Comparison of ENCODE assay signal across 14 cellular contexts in the genomic region with DNA sequence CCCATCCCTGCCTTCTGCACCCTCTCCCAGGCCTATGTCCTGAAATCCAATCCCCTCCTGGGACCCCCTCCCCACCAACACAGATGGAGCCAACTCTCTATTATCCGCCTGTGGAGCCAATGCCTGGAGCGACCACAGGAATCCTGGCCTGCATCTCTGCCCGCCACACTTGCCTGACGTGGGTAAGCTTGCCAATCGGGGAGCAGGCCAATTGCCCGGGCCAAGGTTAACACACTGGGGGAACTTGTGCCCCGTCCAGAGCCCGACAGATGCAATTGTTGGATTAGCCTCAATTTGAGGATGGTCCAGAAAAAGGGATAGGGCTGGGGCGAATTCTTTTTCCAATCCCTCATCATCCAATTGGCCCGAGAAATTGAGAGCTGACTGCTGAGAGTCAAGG. TPM values are rescaled to one million over a fixed set of nuclear protein-coding genes. Genes with fewer than 3 reads are reported as not detected.
"Had no signal": no experiment of that assay in that cellular context is flagged by ENCODE, and none has a peak within 500 bp of the region (broad histone marks: within the 10 kb centered on the region; RNA-seq: fewer than 3 reads in every experiment).

No MANE protein-coding gene starts in this region.

- H3K4me3 ChIP-seq: pancreas, smooth muscle cell, thyroid gland, vagina had no signal

- H3K27me3 ChIP-seq: pancreas, thyroid gland, vagina had no signal

- H3K9me3 Mint-ChIP-seq: activated T-cell treated with anti-CD3 and anti-CD28 coated beads, Interleukin-2, amount 50 U/mL, for 24 hours; neural crest cell had no signal

- H3K9me3 ChIP-seq: pancreas, thyroid gland, vagina had no signal

- H3K27ac Mint-ChIP-seq: activated naive CD8-positive, alpha-beta T cell; activated T-cell treated with anti-CD3 and anti-CD28 coated beads, Interleukin-2, amount 50 U/mL, for 24 hours; T-helper 17 cell had no signal

- H3K36me3 ChIP-seq: pancreas, thyroid gland, vagina had no signal

- H3K4me3 Mint-ChIP-seq: activated naive CD8-positive, alpha-beta T cell; activated T-cell treated with anti-CD3 and anti-CD28 coated beads, Interleukin-2, amount 50 U/mL, for 24 hours; neural crest cell; T-helper 17 cell had no signal

- H3K36me3 Mint-ChIP-seq: activated naive CD8-positive, alpha-beta T cell had no signal

- H3K4me1 ChIP-seq: pancreas had no signal

- H3K27me3 Mint-ChIP-seq: activated naive CD8-positive, alpha-beta T cell; activated T-cell treated with anti-CD3 and anti-CD28 coated beads, Interleukin-2, amount 50 U/mL, for 24 hours; T-helper 17 cell had no signal

- ATAC-seq: activated CD4-positive, CD25-positive, alpha-beta regulatory T cell treated with anti-CD3 and anti-CD28 coated beads, Interleukin-2, amount 50 U/mL, for 24 hours; pancreas; T-helper 17 cell had no signal

- DNase-seq: activated effector memory CD4-positive, alpha-beta T cell treated with anti-CD3 and anti-CD28 coated beads, Interleukin-2, amount 50 U/mL, for 16 hours; activated T-cell treated with anti-CD3 and anti-CD28 coated beads, Interleukin-2, amount 50 U/mL, for 24 hours; cortex of kidney; effector CD8-positive, alpha-beta T cell; glutamatergic neuron; retina; T-helper 17 cell; thyroid gland had no signal

- H3K27ac ChIP-seq: pancreas, thyroid gland, vagina had no signal

RNA-seq across cellular contexts. Expression of a gene that starts 20.5 kb away (rescaled TPM):
- total RNA-seq: neural crest cell, smooth muscle cell had no signal

RNA-seq across cellular contexts. Expression of a gene that starts 35.5 kb away (rescaled TPM):
- total RNA-seq: neural crest cell, smooth muscle cell, T-helper 17 cell, thyroid gland, vagina had no signal
- polyA plus RNA-seq: pancreas, smooth muscle cell had no signal
